In the genomic region with DNA sequence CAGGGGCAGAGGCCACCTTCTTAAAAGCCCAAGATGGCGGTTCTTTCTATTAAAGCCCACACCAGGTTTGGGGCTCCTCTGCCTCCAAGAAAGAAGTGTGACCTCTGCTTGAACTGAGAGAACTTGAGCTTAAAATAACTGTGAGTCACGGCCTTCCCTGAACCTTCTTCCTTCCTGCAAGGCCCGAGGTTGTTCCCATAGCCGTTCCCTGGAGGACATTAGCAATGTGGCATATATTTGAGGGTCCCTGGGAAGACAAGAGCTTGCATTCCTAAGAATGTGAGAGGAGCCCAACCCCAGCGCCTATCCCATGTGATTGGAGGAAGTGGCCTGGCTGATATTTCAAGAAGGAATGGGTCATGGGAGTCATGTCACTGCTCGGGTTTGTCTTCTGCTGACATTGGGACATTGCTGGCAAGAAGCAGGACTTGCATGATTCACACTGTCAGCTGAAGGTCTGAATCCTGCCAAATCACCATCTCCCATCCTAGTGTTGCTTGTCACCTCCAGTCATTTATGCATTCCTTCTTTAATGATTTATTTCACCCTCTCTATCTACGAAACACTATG, we compare ENCODE assay signal across 1 cellular context.
TF ChIP-seq lines count a peak whose summit lies in the region.

No MANE protein-coding gene starts in this region.

TF ChIP-seq in WTC11, 78 proteins besides CTCF, POLR2A, EP300 and RAD21 (continued from another document):
- TF ChIP-seq, protein P1, sequence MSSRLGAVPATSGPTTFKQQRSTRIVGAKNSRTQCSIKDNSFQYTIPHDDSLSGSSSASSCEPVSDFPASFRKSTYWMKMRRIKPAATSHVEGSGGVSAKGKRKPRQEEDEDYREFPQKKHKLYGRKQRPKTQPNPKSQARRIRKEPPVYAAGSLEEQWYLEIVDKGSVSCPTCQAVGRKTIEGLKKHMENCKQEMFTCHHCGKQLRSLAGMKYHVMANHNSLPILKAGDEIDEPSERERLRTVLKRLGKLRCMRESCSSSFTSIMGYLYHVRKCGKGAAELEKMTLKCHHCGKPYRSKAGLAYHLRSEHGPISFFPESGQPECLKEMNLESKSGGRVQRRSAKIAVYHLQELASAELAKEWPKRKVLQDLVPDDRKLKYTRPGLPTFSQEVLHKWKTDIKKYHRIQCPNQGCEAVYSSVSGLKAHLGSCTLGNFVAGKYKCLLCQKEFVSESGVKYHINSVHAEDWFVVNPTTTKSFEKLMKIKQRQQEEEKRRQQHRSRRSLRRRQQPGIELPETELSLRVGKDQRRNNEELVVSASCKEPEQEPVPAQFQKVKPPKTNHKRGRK (CRISPR knock-in tag; IDR thresholded peaks at IDR 0.05; ENCODE audit: borderline replicate concordance) = no peak
- TF ChIP-seq, protein P2, sequence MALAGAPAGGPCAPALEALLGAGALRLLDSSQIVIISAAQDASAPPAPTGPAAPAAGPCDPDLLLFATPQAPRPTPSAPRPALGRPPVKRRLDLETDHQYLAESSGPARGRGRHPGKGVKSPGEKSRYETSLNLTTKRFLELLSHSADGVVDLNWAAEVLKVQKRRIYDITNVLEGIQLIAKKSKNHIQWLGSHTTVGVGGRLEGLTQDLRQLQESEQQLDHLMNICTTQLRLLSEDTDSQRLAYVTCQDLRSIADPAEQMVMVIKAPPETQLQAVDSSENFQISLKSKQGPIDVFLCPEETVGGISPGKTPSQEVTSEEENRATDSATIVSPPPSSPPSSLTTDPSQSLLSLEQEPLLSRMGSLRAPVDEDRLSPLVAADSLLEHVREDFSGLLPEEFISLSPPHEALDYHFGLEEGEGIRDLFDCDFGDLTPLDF (CRISPR knock-in tag; IDR thresholded peaks at IDR 0.05) = no peak
- TF ChIP-seq, protein P3, sequence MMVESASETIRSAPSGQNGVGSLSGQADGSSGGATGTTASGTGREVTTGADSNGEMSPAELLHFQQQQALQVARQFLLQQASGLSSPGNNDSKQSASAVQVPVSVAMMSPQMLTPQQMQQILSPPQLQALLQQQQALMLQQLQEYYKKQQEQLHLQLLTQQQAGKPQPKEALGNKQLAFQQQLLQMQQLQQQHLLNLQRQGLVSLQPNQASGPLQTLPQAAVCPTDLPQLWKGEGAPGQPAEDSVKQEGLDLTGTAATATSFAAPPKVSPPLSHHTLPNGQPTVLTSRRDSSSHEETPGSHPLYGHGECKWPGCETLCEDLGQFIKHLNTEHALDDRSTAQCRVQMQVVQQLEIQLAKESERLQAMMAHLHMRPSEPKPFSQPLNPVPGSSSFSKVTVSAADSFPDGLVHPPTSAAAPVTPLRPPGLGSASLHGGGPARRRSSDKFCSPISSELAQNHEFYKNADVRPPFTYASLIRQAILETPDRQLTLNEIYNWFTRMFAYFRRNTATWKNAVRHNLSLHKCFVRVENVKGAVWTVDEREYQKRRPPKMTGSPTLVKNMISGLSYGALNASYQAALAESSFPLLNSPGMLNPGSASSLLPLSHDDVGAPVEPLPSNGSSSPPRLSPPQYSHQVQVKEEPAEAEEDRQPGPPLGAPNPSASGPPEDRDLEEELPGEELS (CRISPR knock-in tag; IDR thresholded peaks at IDR 0.05) = no peak
- TF ChIP-seq FOXP1 (CRISPR knock-in tag; IDR thresholded peaks at IDR 0.05; ENCODE audit: borderline replicate concordance) = no peak
- TF ChIP-seq GTF2I (CRISPR knock-in tag; conservative IDR thresholded peaks at IDR 0.05) = no peak
TF ChIP-seq in WTC11: peak in this region for 0.
